In the genomic region with DNA sequence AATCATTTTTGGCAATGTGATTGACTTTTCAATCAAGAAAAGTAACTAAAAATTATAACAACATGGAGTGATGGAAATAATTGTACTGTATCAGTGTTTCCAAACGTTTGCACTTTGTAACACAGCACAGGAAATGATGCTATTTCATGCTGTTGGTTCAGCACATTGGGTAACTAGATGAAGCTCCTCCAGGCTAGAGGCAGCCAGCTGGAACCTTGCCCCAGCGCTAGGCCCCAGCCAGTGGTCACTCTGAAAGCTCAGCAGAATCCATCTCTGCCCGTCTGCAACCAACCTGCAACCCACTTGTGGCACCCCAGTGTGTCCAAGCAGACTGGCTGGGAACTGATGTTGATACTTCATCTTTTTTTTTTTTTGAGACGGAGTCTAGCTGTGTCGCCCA, we compare ENCODE assay signal across 12 cellular contexts. TPM values are rescaled to one million over a fixed set of nuclear protein-coding genes. Genes with fewer than 3 reads are reported as not detected.
DNase-seq lines count a peak whose midpoint lies in the region; ATAC-seq, FAIRE-seq and TF ChIP-seq lines count a peak whose summit lies in the region.
"Had no signal": no experiment of that assay in that cellular context is flagged by ENCODE, and none has a peak within 500 bp of the region (broad histone marks: within the 10 kb centered on the region; RNA-seq: fewer than 3 reads in every experiment).

No MANE protein-coding gene starts in this region.

- no peaks in the 10 kb centered on the region for H3K4me1 ChIP-seq in lower lobe of right lung

- peak; percentile 21 to 38 for ATAC-seq in lower lobe of right lung
- ATAC-seq in HG02588 (IDR thresholded peaks at IDR 0.05; ENCODE audit: unreplicated experiment) = no peak

- H3K27ac ChIP-seq in lower lobe of right lung = no peak overlapping the region
- H3K27ac ChIP-seq: dorsolateral prefrontal cortex, VCaP had no signal

- H3K27me3 ChIP-seq in lower lobe of right lung (ENCODE audit: low read depth) = no peaks in the 10 kb centered on the region
- H3K27me3 ChIP-seq: dorsolateral prefrontal cortex had no signal

- intact Hi-C loops in lower lobe of right lung (cut with DNase I) = no loop called here

- DNase-seq in Ammon's horn (ENCODE audit: low spot score) = peak; percentile 16
- peak; percentile 17 for DNase-seq in MV-4-11 (lab: John Stamatoyannopoulos, UW)
- peak; percentile 70 to 90 for DNase-seq in dermis microvascular lymphatic vessel endothelial cell (ENCODE audit: low read depth in 2 of 2)
- peak; percentile 55 for DNase-seq in lower lobe of right lung
- DNase-seq in T1000 (lab: John Stamatoyannopoulos, UW) = no peak
- DNase-seq in NCI-H1694 treated with DMSO at 0.1 percent for 48 hours (lab: John Stamatoyannopoulos, UW) = no peak
- DNase-seq in frontal cortex (ENCODE audit: low spot score in 2 of 2) = no peak
- DNase-seq: activated effector memory CD4-positive, alpha-beta T cell treated with Interleukin-2 at 50 U/mL for 16 hours; naive B cell had no signal

- no peak for TF ChIP-seq CTCF in lower lobe of right lung (IDR thresholded peaks at IDR 0.05)

- FAIRE-seq in frontal cortex (lab: Jason Lieb, UNC) = no peak

- H3K4me3 ChIP-seq in lower lobe of right lung = no peak overlapping the region
- H3K4me3 ChIP-seq: dorsolateral prefrontal cortex had no signal

- H3K36me3 ChIP-seq in lower lobe of right lung = peaks cover 60% of the 10 kb centered on the region

- no peaks in the 10 kb centered on the region for H3K9me3 ChIP-seq in lower lobe of right lung

RNA-seq across cellular contexts. Expression of a gene that starts 15.3 kb away (rescaled TPM):
- total RNA-seq in dermis microvascular lymphatic vessel endothelial cell (30.2 and 39.1 TPM in 2 replicates), lower lobe of right lung (53.7 TPM), frontal cortex (55.8 TPM)

RNA-seq across cellular contexts. Expression of a gene that starts 15.3 kb away (rescaled TPM):
- total RNA-seq in dermis microvascular lymphatic vessel endothelial cell (17.2 and 18.0 TPM in 2 replicates), lower lobe of right lung (31.2 TPM), frontal cortex (60.7 TPM)

Comparison
In these comparisons a context has a peak if more than half of its experiments do, and no peak if none do; other contexts are left out.
1. DNase-seq: peak in Ammon's horn (single experiment), MV-4-11 (single experiment), dermis microvascular lymphatic vessel endothelial cell (2 of 2) and lower lobe of right lung (single experiment); none in T1000 (single experiment), NCI-H1694 treated with DMSO at 0.1 percent for 48 hours (single experiment) and frontal cortex (0 of 2).